Comparison of ENCODE assay signal across 15 cellular contexts in genomic region chr14:75096959-75097358, GRCh38. TPM values are rescaled to one million over a fixed set of nuclear protein-coding genes. Genes with fewer than 3 reads are reported as not detected.
A peak's percentile ranks its signal among the peaks of the same experiment; 100 is the strongest.
DNase-seq lines count a peak whose midpoint lies in the region; ATAC-seq, FAIRE-seq and TF ChIP-seq lines count a peak whose summit lies in the region.
"Had no signal": no experiment of that assay in that cellular context is flagged by ENCODE, and none has a peak within 500 bp of the region (broad histone marks: within the 10 kb centered on the region; RNA-seq: fewer than 3 reads in every experiment).

No MANE protein-coding gene starts in this region.

- H3K4me3 ChIP-seq in right atrium auricular region (no peak overlapping the region), bronchial epithelial cell (ENCODE audit: low read depth, low read length) (no peak overlapping the region), gastrocnemius medialis (no peak overlapping the region)
- H3K4me3 ChIP-seq: BLaER1 treated with 17β-estradiol and CSF1 and Interleukin-3, amounts not matched to agents 10 nM and 100 nM; GM23248 had no signal

- DNase-seq in Right ventricle myocardium inferior (ENCODE audit: missing footprints) (no peak), right atrium auricular region (ENCODE audit: low spot score) (no peak), G401 (ENCODE audit: low spot score) (peak; percentile 11), bronchial epithelial cell (ENCODE audit: low read depth) (no peak), gastrocnemius medialis (peak; percentile 5 to 69)
- DNase-seq: ACHN; CD4-positive, CD25-positive, alpha-beta regulatory T cell; DMS53; GM23248 had no signal

- H3K36me3 ChIP-seq in right atrium auricular region (peaks cover 89% of the 10 kb centered on the region), bronchial epithelial cell (ENCODE audit: control insufficient read depth, insufficient read depth, low read length) (peaks cover 14% of the 10 kb centered on the region), gastrocnemius medialis (peaks cover 0 to 72% of the 10 kb centered on the region in 2 donors)

- no peaks in the 10 kb centered on the region for H3K9me3 ChIP-seq in right atrium auricular region
- no peaks in the 10 kb centered on the region for H3K9me3 ChIP-seq in gastrocnemius medialis
- H3K9me3 ChIP-seq: BLaER1 treated with 17β-estradiol and CSF1 and Interleukin-3, amounts not matched to agents 10 nM and 100 nM had no signal

- no peak overlapping the region for H3K27ac ChIP-seq in right atrium auricular region
- H3K27ac ChIP-seq in gastrocnemius medialis: peak overlapping the region; percentile 71 to 84 (median 79)
- H3K27ac ChIP-seq: BLaER1 treated with 17β-estradiol and CSF1 and Interleukin-3, amounts not matched to agents 10 nM and 100 nM; GM23248; HL-60 had no signal

- no peaks in the 10 kb centered on the region for H3K27me3 ChIP-seq in right atrium auricular region
- no peaks in the 10 kb centered on the region for H3K27me3 ChIP-seq in bronchial epithelial cell (ENCODE audit: control insufficient read depth, insufficient read depth, low read length)
- H3K27me3 ChIP-seq in gastrocnemius medialis: no peaks in the 10 kb centered on the region
- H3K27me3 ChIP-seq: BLaER1 treated with 17β-estradiol and CSF1 and Interleukin-3, amounts not matched to agents 10 nM and 100 nM had no signal

- no peak for TF ChIP-seq POLR2A in gastrocnemius medialis (IDR thresholded peaks at IDR 0.05)

- TF ChIP-seq CTCF in right atrium auricular region (IDR thresholded peaks at IDR 0.05) (no peak), bronchial epithelial cell (IDR thresholded peaks at IDR 0.05; ENCODE audit: insufficient read depth, low read length, severe bottlenecking) (no peak), gastrocnemius medialis (IDR thresholded peaks at IDR 0.05 in 4 of 5, conservative IDR thresholded peaks at IDR 0.05 in 1 of 5) (no peak)

- intact Hi-C loops in Right ventricle myocardium inferior (cut with DNase I) (no loop called here), gastrocnemius medialis (cut with DNase I; ENCODE audit: low total_unique reads) (no loop called here)

- no peaks in the 10 kb centered on the region for H3K4me1 ChIP-seq in right atrium auricular region
- H3K4me1 ChIP-seq in gastrocnemius medialis: peaks cover 31 to 34% of the 10 kb centered on the region in 2 donors
- H3K4me1 ChIP-seq: BLaER1 treated with 17β-estradiol and CSF1 and Interleukin-3, amounts not matched to agents 10 nM and 100 nM had no signal

- peak; percentile 58 for FAIRE-seq in bronchial epithelial cell (lab: Jason Lieb, UNC)
- FAIRE-seq: H54 had no signal

- in situ Hi-C loops in G401 (cut with HindIII; ENCODE audit: low sequenced_read_pairs) (no loop called here), gastrocnemius medialis (cut with MboI; ENCODE audit: low sequenced_read_pairs in 4 of 4) (loop anchor here in 2 of 4 donors (25.0 kb wide), 1 partner anchor 160 kb away; no protein-coding TSS in a partner anchor)

- ATAC-seq in Right ventricle myocardium inferior (peak; percentile 20), gastrocnemius medialis (peak; percentile 45 to 79), HG03432 (IDR thresholded peaks at IDR 0.05; ENCODE audit: unreplicated experiment) (no peak), GM18861 (IDR thresholded peaks at IDR 0.05; ENCODE audit: unreplicated experiment) (no peak)
- ATAC-seq: HCT116 had no signal

RNA-seq across cellular contexts. Expression of gene ZC2HC1C, which starts 27.5 kb away (rescaled TPM):
- total RNA-seq in Right ventricle myocardium inferior (11.4 TPM), right atrium auricular region (10 to 100 TPM in 1 of 2 donors, 1 to 10 TPM in 1; 4.8 to 10.5 TPM), bronchial epithelial cell (0.53 and 0.90 TPM in 2 replicates), gastrocnemius medialis (10 to 100 TPM in 1 of 4 donors, 1 to 10 TPM in 3; 5.3 to 13.1 (median 7.3) TPM)
- total RNA-seq in G401 (2014; rRNA removed; shearing (Covaris generic)): 2.1 TPM in 1 of 2 replicates, not detected in the other

RNA-seq across cellular contexts. Expression of gene NEK9, which starts 29.9 kb away (rescaled TPM):
- total RNA-seq in Right ventricle myocardium inferior (102 TPM), right atrium auricular region (10 to 100 TPM; 45.7 to 49.2 TPM), bronchial epithelial cell (26.3 and 34.3 TPM in 2 replicates), gastrocnemius medialis (10 to 100 TPM; 36.3 to 93.2 (median 42.6) TPM)
- total RNA-seq in G401 (2014; rRNA removed; shearing (Covaris generic)): 47.9 and 49.3 TPM in 2 replicates

RNA-seq across cellular contexts. Expression of gene ACYP1, which starts 33.1 kb away (rescaled TPM):
- total RNA-seq in Right ventricle myocardium inferior (11.7 TPM), right atrium auricular region (10 to 100 TPM; 11.0 to 19.5 TPM), bronchial epithelial cell (4.5 and 9.9 TPM in 2 replicates), gastrocnemius medialis (10 to 100 TPM; 12.8 to 41.2 (median 22.9) TPM)
- total RNA-seq in G401 (2014; rRNA removed; shearing (Covaris generic)): 11.9 and 18.7 TPM in 2 replicates

RNA-seq across cellular contexts. Expression of gene MLH3, which starts 45.7 kb away (rescaled TPM):
- 20.2 TPM for total RNA-seq in Right ventricle myocardium inferior
- 10 to 100 TPM; 16.1 to 19.1 TPM for total RNA-seq in right atrium auricular region
- total RNA-seq in G401 (2014; rRNA removed; shearing (Covaris generic)): 11.1 and 21.0 TPM in 2 replicates
- 18.3 and 24.0 TPM in 2 replicates for total RNA-seq in bronchial epithelial cell
- 10 to 100 TPM; 10.4 to 21.7 (median 17.4) TPM for total RNA-seq in gastrocnemius medialis

Comparison
In these comparisons a context has a peak if more than half of its experiments do, and no peak if none do; other contexts are left out.
1. ATAC-seq: peak in Right ventricle myocardium inferior (single experiment) and gastrocnemius medialis (2 of 2); none in HG03432 (single experiment) and GM18861 (single experiment).
2. DNase-seq: peak in G401 (single experiment) and gastrocnemius medialis (2 of 2); none in Right ventricle myocardium inferior (single experiment), right atrium auricular region (single experiment) and bronchial epithelial cell (single experiment).
3. H3K27ac ChIP-seq: peak in gastrocnemius medialis (4 of 4); none in right atrium auricular region (0 of 2).